ENCODE assay signal across 9 cellular contexts in the genomic region with DNA sequence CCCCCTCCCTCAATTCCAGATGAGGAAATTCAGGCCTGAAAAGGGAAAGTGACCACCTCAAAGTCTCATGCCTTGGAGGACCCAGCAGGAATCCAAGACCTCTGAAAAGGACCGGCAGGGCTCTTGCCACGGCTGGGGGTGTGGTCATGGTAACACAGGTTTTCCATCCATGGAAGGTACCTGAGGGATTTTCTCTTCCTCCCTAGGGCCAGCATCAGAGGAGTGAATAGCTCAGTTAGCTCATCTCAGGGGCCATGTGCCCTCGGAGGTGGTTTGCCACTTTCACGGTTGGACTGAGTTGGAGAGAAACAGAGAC. TPM values are rescaled to one million over a fixed set of nuclear protein-coding genes. Genes with fewer than 3 reads are reported as not detected.
DNase-seq lines count a peak whose midpoint lies in the region; ATAC-seq and TF ChIP-seq lines count a peak whose summit lies in the region.
"Had no signal": no experiment of that assay in that cellular context is flagged by ENCODE, and none has a peak within 500 bp of the region (broad histone marks: within the 10 kb centered on the region; RNA-seq: fewer than 3 reads in every experiment).

No MANE protein-coding gene starts in this region.

- BruUV-seq in OCI-LY7 (replicated peaks; lab: Mats Ljungman, UMichigan), result no TSS peak

- intact Hi-C loops in OCI-LY7 (cut with micrococcal nuclease; ENCODE audit: unreplicated experiment), result loop anchor here (5.0 kb wide), 2 partner anchors 64 to 66 kb away; partner anchors contain the start of genes CLEC16A and DEXI

- H3K79me2 ChIP-seq in OCI-LY7 (ENCODE audit: insufficient read depth, low read depth, low read length), result peaks cover 63% of the 10 kb centered on the region
- H3K79me2 ChIP-seq in fibroblast of lung (ENCODE audit: control insufficient read depth, insufficient read depth, low read length), result no peaks in the 10 kb centered on the region

- CTCF ChIA-PET in OCI-LY7 (lab: Charles Lee; ENCODE audit: unreplicated experiment), result interaction anchor here (1.3 to 3.9 kb wide), 4 partner anchors 10 to 134 kb away, joined by 3 to 28 read pairs (median 8); no protein-coding TSS in a partner anchor

- H3K4me2 ChIP-seq in OCI-LY7 (ENCODE audit: low read length) (peak overlapping the region; percentile 97), fibroblast of lung (ENCODE audit: extremely low read depth, insufficient read depth, low read length) (peak overlapping the region; percentile 93)

- H4K20me1 ChIP-seq in OCI-LY7 (ENCODE audit: insufficient read depth, low read length), result peaks cover 33% of the 10 kb centered on the region
- H4K20me1 ChIP-seq in fibroblast of lung (ENCODE audit: control insufficient read depth, extremely low read depth, insufficient read depth, low read length), result no peaks in the 10 kb centered on the region

- H2AFZ ChIP-seq in OCI-LY7 (ENCODE audit: low read length), result no peak overlapping the region
- H2AFZ ChIP-seq in fibroblast of lung (ENCODE audit: low read length), result peak overlapping the region; percentile 90

- H3K36me3 ChIP-seq in OCI-LY7 (ENCODE audit: insufficient read depth, low read length), result peaks cover 55% of the 10 kb centered on the region
- H3K36me3 ChIP-seq in fibroblast of lung (ENCODE audit: control insufficient read depth, insufficient read depth, low read length), result no peaks in the 10 kb centered on the region

- H3K27ac ChIP-seq in OCI-LY7 (ENCODE audit: low read depth, low read length, poor library complexity, severe bottlenecking) (peak overlapping the region; percentile 94), fibroblast of lung (ENCODE audit: insufficient read depth, low read length) (no peak overlapping the region)

- H3K4me1 Mint-ChIP-seq in stimulated activated effector memory CD8-positive, alpha-beta T cell treated with anti-CD3 and anti-CD28 coated beads, Interleukin-12 subunit alpha, Interleukin-12 subunit beta, amount 100 ng/mL, for 72 hours, result peaks cover 70% of the 10 kb centered on the region

- TF ChIP-seq CTCF in OCI-LY7 (conservative IDR thresholded peaks at IDR 0.05; ENCODE audit: low read length), result no peak
- TF ChIP-seq CTCF in fibroblast of lung (conservative IDR thresholded peaks at IDR 0.05 in 1 of 2, IDR thresholded peaks at IDR 0.05 in 1 of 2; ENCODE audit: low read depth in 1 of 2, low read length in 2 of 2), result no peak

- H3K9ac ChIP-seq in fibroblast of lung (ENCODE audit: insufficient read depth, low read length), result no peak overlapping the region

- DNase-seq in OCI-LY7 (ENCODE audit: low spot score) (no peak), fibroblast of lung (ENCODE audit: low read depth in 2 of 2) (no peak), KG1 (lab: John Stamatoyannopoulos, UW) (no peak), islet precursor cell (no peak)
- DNase-seq in stimulated activated effector memory CD8-positive, alpha-beta T cell treated with anti-CD3 and anti-CD28 coated beads, Interleukin-12 subunit alpha, Interleukin-12 subunit beta, amount 100 ng/mL, for 72 hours (ENCODE audit: low spot score in 2 of 2), result no peak
- DNase-seq: NCI-H446 treated with DMSO at 0.1 percent for 48 hours had no signal

- POLR2A ChIA-PET in OCI-LY7 (lab: Charles Lee), result interaction anchor here (1.1 to 4.1 kb wide), 5 partner anchors 11 to 135 kb away, joined by 3 to 53 read pairs (median 6); partner anchors contain the start of gene NUBP1

- H3K27ac Mint-ChIP-seq in stimulated activated effector memory CD8-positive, alpha-beta T cell treated with anti-CD3 and anti-CD28 coated beads, Interleukin-12 subunit alpha, Interleukin-12 subunit beta, amount 100 ng/mL, for 72 hours, result peak overlapping the region; percentile 93

- no peaks in the 10 kb centered on the region for H3K27me3 ChIP-seq in fibroblast of lung (ENCODE audit: control insufficient read depth, insufficient read depth, low read length)

- no peaks in the 10 kb centered on the region for H3K9me2 ChIP-seq in OCI-LY7 (ENCODE audit: insufficient read depth, low read length)

- H3K36me3 Mint-ChIP-seq in stimulated activated effector memory CD8-positive, alpha-beta T cell treated with anti-CD3 and anti-CD28 coated beads, Interleukin-12 subunit alpha, Interleukin-12 subunit beta, amount 100 ng/mL, for 72 hours, result peaks cover 43% of the 10 kb centered on the region

- peak overlapping the region; percentile 95 for H3K4me3 Mint-ChIP-seq in stimulated activated effector memory CD8-positive, alpha-beta T cell treated with anti-CD3 and anti-CD28 coated beads, Interleukin-12 subunit alpha, Interleukin-12 subunit beta, amount 100 ng/mL, for 72 hours

- H3K4me3 ChIP-seq in OCI-LY7 (ENCODE audit: low read depth, low read length, poor library complexity, severe bottlenecking), result peak overlapping the region; percentile 87
- peak overlapping the region in 2 of 4 experiments; percentile 68 to 75 for H3K4me3 ChIP-seq in fibroblast of lung (replicated peaks in 1 of 4; ENCODE audit: control extremely low read depth in 1 of 4, insufficient read depth in 1 of 4, low read depth in 3 of 4, low read length in 4 of 4)

- H3K9me3 ChIP-seq in OCI-LY7 (ENCODE audit: low read length) (no peaks in the 10 kb centered on the region), fibroblast of lung (ENCODE audit: control insufficient read depth, insufficient read depth, low read depth, low read length) (no peaks in the 10 kb centered on the region)
- H3K9me3 ChIP-seq: mucosa of descending colon had no signal

- ATAC-seq in GM19397 (IDR thresholded peaks at IDR 0.05; ENCODE audit: unreplicated experiment) (peak; percentile 17), HG02642 (IDR thresholded peaks at IDR 0.05; ENCODE audit: poor library complexity, unreplicated experiment) (no peak)
- ATAC-seq in stimulated activated effector memory CD8-positive, alpha-beta T cell treated with anti-CD3 and anti-CD28 coated beads, Interleukin-12 subunit alpha, Interleukin-12 subunit beta, amount 100 ng/mL, for 72 hours, result no peak

- no peaks in the 10 kb centered on the region for H3K9me3 Mint-ChIP-seq in stimulated activated effector memory CD8-positive, alpha-beta T cell treated with anti-CD3 and anti-CD28 coated beads, Interleukin-12 subunit alpha, Interleukin-12 subunit beta, amount 100 ng/mL, for 72 hours

- H3K4me1 ChIP-seq in OCI-LY7 (ENCODE audit: insufficient read depth, low read length, poor library complexity, severe bottlenecking) (peaks cover 68% of the 10 kb centered on the region), fibroblast of lung (ENCODE audit: control insufficient read depth, extremely low read depth, insufficient read depth, low read length) (peaks cover 9% of the 10 kb centered on the region)

RNA-seq across cellular contexts. Expression of gene CIITA, which starts 1.3 kb away (rescaled TPM):
- 56.1 and 68.7 TPM in 2 replicates for total RNA-seq in OCI-LY7 (2014; rRNA removed; shearing (Covaris generic))
- total RNA-seq in OCI-LY7 (2022) (101 and 124 TPM in 2 replicates), fibroblast of lung (0.51 and 0.66 TPM in 2 replicates)
- 0.27 and 0.40 TPM in 2 replicates for polyA plus RNA-seq in fibroblast of lung
- polyA plus RNA-seq in fibroblast of lung (2012), result 0.39 and 0.57 TPM in 2 replicates
- 0.59 and 0.98 TPM in 2 replicates for polyA minus RNA-seq in fibroblast of lung (ENCODE audit: low replicate concordance)

RNA-seq across cellular contexts. Expression of gene TVP23A, which starts 59.7 kb away (rescaled TPM):
- total RNA-seq in OCI-LY7 (2014; rRNA removed; shearing (Covaris generic)), result 0.23 and 0.57 TPM in 2 replicates
- total RNA-seq in OCI-LY7 (2022) (not detected in 2 replicates), fibroblast of lung (under 0.01 and 0.26 TPM in 2 replicates)
- polyA plus RNA-seq in fibroblast of lung, result not detected in 2 replicates
- polyA plus RNA-seq in fibroblast of lung (2012), result 0.05 and 0.06 TPM in 2 replicates
- polyA minus RNA-seq in fibroblast of lung (ENCODE audit: low replicate concordance), result not detected in 2 replicates

Comparison
In these comparisons a context has a peak if more than half of its experiments do, and no peak if none do; other contexts are left out.
1. RNA of gene CIITA, which starts 1.3 kb away (total RNA-seq): 56.1 to 124 TPM in OCI-LY7; 0.51 to 0.66 TPM in fibroblast of lung; every median in the first group is over 10 times any median in the second.